8 cellular contexts compared by ENCODE assay signal in genomic region chr5:119267958-119268386, GRCh38.
A peak's percentile ranks its signal among the peaks of the same experiment; 100 is the strongest.
DNase-seq lines count a peak whose midpoint lies in the region; ATAC-seq, FAIRE-seq and TF ChIP-seq lines count a peak whose summit lies in the region.

No MANE protein-coding gene starts in this region.

- H3K9me1 ChIP-seq in endothelial cell of umbilical vein (replicated peaks; ENCODE audit: control insufficient read depth, extremely low read depth, insufficient read depth, low read length), result no peaks in the 10 kb centered on the region

- no peaks in the 10 kb centered on the region for H3K27me3 ChIP-seq in CD4-positive, alpha-beta memory T cell (ENCODE audit: insufficient read depth, low read length)
- peaks cover 2 to 7% of the 10 kb centered on the region in 2 experiments for H3K27me3 ChIP-seq in endothelial cell of umbilical vein (ENCODE audit: control insufficient read depth in 2 of 2, insufficient read depth in 2 of 2, low read length in 2 of 2)

- H3K27me3 Mint-ChIP-seq in CD4-positive, alpha-beta memory T cell, result no peaks in the 10 kb centered on the region
- H3K27me3 Mint-ChIP-seq in mesothelial cell of epicardium (ENCODE audit: low read depth), result no peaks in the 10 kb centered on the region

- no peaks in the 10 kb centered on the region for H3K9me3 ChIP-seq in CD4-positive, alpha-beta memory T cell (ENCODE audit: control insufficient read depth in 1 of 2, low read length in 2 of 2)
- H3K9me3 ChIP-seq in endothelial cell of umbilical vein (replicated peaks; ENCODE audit: control insufficient read depth, insufficient read depth, low read length), result no peaks in the 10 kb centered on the region

- TSS peak; percentile 88 for BruUV-seq in endothelial cell of umbilical vein (replicated peaks; lab: Mats Ljungman, UMichigan)

- peak overlapping the region; percentile 90 for H3K27ac ChIP-seq in CD4-positive, alpha-beta memory T cell (ENCODE audit: low read depth, low read length)
- peak overlapping the region; percentile 75 for H3K27ac ChIP-seq in endothelial cell of umbilical vein (ENCODE audit: insufficient read depth, low read depth, low read length)

- peak; percentile 62 to 71 for TF ChIP-seq CTCF in endothelial cell of umbilical vein (IDR thresholded peaks at IDR 0.05; ENCODE audit: extremely low read depth in 1 of 2, insufficient read depth in 1 of 2, low read depth in 1 of 2, low read length in 2 of 2)
- TF ChIP-seq CTCF in mesothelial cell of epicardium (IDR thresholded peaks at IDR 0.05; ENCODE audit: unreplicated experiment), result no peak

- no peaks in the 10 kb centered on the region for H3K36me3 ChIP-seq in CD4-positive, alpha-beta memory T cell (ENCODE audit: insufficient read depth, low read length)
- H3K36me3 ChIP-seq in endothelial cell of umbilical vein (ENCODE audit: control insufficient read depth in 2 of 2, extremely low read depth in 1 of 2, insufficient read depth in 2 of 2, low read length in 2 of 2), result no peaks in the 10 kb centered on the region

- peak overlapping the region; percentile 92 for H3K9ac ChIP-seq in endothelial cell of umbilical vein (replicated peaks; ENCODE audit: extremely low read depth, insufficient read depth, low read length)

- H3K79me2 ChIP-seq in endothelial cell of umbilical vein (ENCODE audit: control insufficient read depth, insufficient read depth, low read length), result no peaks in the 10 kb centered on the region

- POLR2A ChIA-PET in CD4-positive, alpha-beta memory T cell (lab: Charles Lee; ENCODE audit: partially characterized antibody), result interaction anchor here (0.8 to 16.4 kb wide), 18 partner anchors 10 to 280 kb away, joined by 3 to 357 read pairs (median 7); partner anchors contain the start of genes DMXL1, DTWD2, HSD17B4 and TNFAIP8
- POLR2A ChIA-PET in endothelial cell of umbilical vein (lab: Charles Lee), result interaction anchor here (0.7 to 1.8 kb wide), 5 partner anchors 36 to 197 kb away, joined by 3 to 6 read pairs (median 4); partner anchors contain the start of gene DMXL1

- FAIRE-seq in endothelial cell of umbilical vein (lab: Jason Lieb, UNC), result no peak

- peak overlapping the region; percentile 96 to 99 (median 97) for H3K27ac Mint-ChIP-seq in CD4-positive, alpha-beta memory T cell
- H3K27ac Mint-ChIP-seq in mesothelial cell of epicardium, result peak overlapping the region; percentile 89

- peaks cover 30% of the 10 kb centered on the region for H3K4me1 ChIP-seq in CD4-positive, alpha-beta memory T cell (ENCODE audit: insufficient read depth, low read length)
- peaks cover 9% of the 10 kb centered on the region for H3K4me1 ChIP-seq in endothelial cell of umbilical vein (ENCODE audit: control insufficient read depth, extremely low read depth, insufficient read depth, low read length)

- peaks cover 15 to 30% of the 10 kb centered on the region in 2 donors for H3K36me3 Mint-ChIP-seq in CD4-positive, alpha-beta memory T cell
- H3K36me3 Mint-ChIP-seq in mesothelial cell of epicardium, result no peaks in the 10 kb centered on the region

- peak; percentile 62 for ATAC-seq in GM21360 (IDR thresholded peaks at IDR 0.05; ENCODE audit: unreplicated experiment)

- peak; percentile 74 to 93 (median 83) for DNase-seq in CD4-positive, alpha-beta memory T cell
- DNase-seq in HS-5 (ENCODE audit: low read depth) (peak; percentile 78), NOMO-1 treated with dmso at 0.1 percent for 144 hours (lab: John Stamatoyannopoulos, UW; ENCODE audit: unreplicated experiment) (peak; percentile 93), activated T-cell treated with anti-CD3 and anti-CD28 coated beads for 1 hour (ENCODE audit: low read depth) (peak; percentile 48), endothelial cell of umbilical vein (ENCODE audit: low read depth, low spot score) (peak; percentile 97), mesothelial cell of epicardium (ENCODE audit: low spot score in 2 of 2, unreplicated experiment in 2 of 2) (peak; percentile 55 to 79)
- DNase-seq in stimulated activated CD8-positive, alpha-beta memory T cell treated with anti-CD3 and anti-CD28 coated beads, Interleukin-15, amount 100 ng/mL, for 4 hours (ENCODE audit: low read depth in 2 of 2), result peak; percentile 46 to 58

- peaks cover 0 to 14% (median 6%) of the 10 kb centered on the region in 8 donors for H3K9me3 Mint-ChIP-seq in CD4-positive, alpha-beta memory T cell
- H3K9me3 Mint-ChIP-seq in mesothelial cell of epicardium, result peaks cover 3% of the 10 kb centered on the region

- H2AFZ ChIP-seq in endothelial cell of umbilical vein (ENCODE audit: low read depth, low read length), result peak overlapping the region; percentile 100

- H4K20me1 ChIP-seq in endothelial cell of umbilical vein (replicated peaks; ENCODE audit: control insufficient read depth, extremely low read depth, insufficient read depth, low read length), result no peaks in the 10 kb centered on the region

- H3K4me3 Mint-ChIP-seq in CD4-positive, alpha-beta memory T cell, result peak overlapping the region; percentile 97 to 100 (median 100)
- peak overlapping the region; percentile 88 for H3K4me3 Mint-ChIP-seq in mesothelial cell of epicardium

- intact Hi-C loops in CD4-positive, alpha-beta memory T cell (cut with micrococcal nuclease), result loop anchor here (1.0 to 5.0 kb wide), 11 partner anchors 10 to 280 kb away; partner anchors contain the start of genes DTWD2, HSD17B4 and TNFAIP8
- intact Hi-C loops in endothelial cell of umbilical vein (cut with micrococcal nuclease), result loop anchor here (1.0 to 5.0 kb wide), 8 partner anchors 35 to 280 kb away; partner anchors contain the start of genes DTWD2, HSD17B4 and TNFAIP8

- CTCF ChIA-PET in CD4-positive, alpha-beta memory T cell (lab: Charles Lee; ENCODE audit: partially characterized antibody), result interaction anchor here (0.8 to 3.0 kb wide), 28 partner anchors 9 to 280 kb away, joined by 3 to 25 read pairs (median 4); partner anchors contain the start of gene DTWD2
- CTCF ChIA-PET in endothelial cell of umbilical vein (lab: Charles Lee), result interaction anchor here (0.6 to 2.2 kb wide), 13 partner anchors 13 to 280 kb away, joined by 3 to 20 read pairs (median 3); partner anchors contain the start of gene DTWD2

- peaks cover 37 to 72% (median 43%) of the 10 kb centered on the region in 4 donors for H3K4me1 Mint-ChIP-seq in CD4-positive, alpha-beta memory T cell
- H3K4me1 Mint-ChIP-seq in mesothelial cell of epicardium, result peaks cover 59% of the 10 kb centered on the region

- no peak for TF ChIP-seq POLR2A in endothelial cell of umbilical vein (IDR thresholded peaks at IDR 0.05; ENCODE audit: low read depth, low read length)

- H3K4me2 ChIP-seq in endothelial cell of umbilical vein (ENCODE audit: insufficient read depth, low read length), result peak overlapping the region; percentile 97

- dilution Hi-C loops in endothelial cell of umbilical vein (cut with MboI; ENCODE audit: extremely low pct_ligation_motif_present, low sequenced_read_pairs), result no loop called here

- H3K4me3 ChIP-seq in CD4-positive, alpha-beta memory T cell (ENCODE audit: low read length in 2 of 2), result peak overlapping the region; percentile 53 to 83
- peak overlapping the region; percentile 73 to 99 (median 96) for H3K4me3 ChIP-seq in endothelial cell of umbilical vein (replicated peaks in 1 of 3; ENCODE audit: insufficient read depth in 1 of 3, low read depth in 1 of 3, low read length in 3 of 3)

TF ChIP-seq in endothelial cell of umbilical vein, 7 proteins besides CTCF, POLR2A, EP300 and RAD21:
- TF ChIP-seq, protein P1, sequence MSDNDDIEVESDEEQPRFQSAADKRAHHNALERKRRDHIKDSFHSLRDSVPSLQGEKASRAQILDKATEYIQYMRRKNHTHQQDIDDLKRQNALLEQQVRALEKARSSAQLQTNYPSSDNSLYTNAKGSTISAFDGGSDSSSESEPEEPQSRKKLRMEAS (IDR thresholded peaks at IDR 0.05; ENCODE audit: insufficient read depth, insufficient read length), result no peak
- TF ChIP-seq GATA2 (IDR thresholded peaks at IDR 0.05; ENCODE audit: insufficient read depth, insufficient read length, low read depth, low read length) (no peak), EZH2 (IDR thresholded peaks at IDR 0.05; ENCODE audit: borderline replicate concordance, low read depth, low read length, severe bottlenecking) (no peak), POLR2AphosphoS5 (IDR thresholded peaks at IDR 0.05; ENCODE audit: insufficient read depth, low read depth, low read length) (no peak), MYC (IDR thresholded peaks at IDR 0.05; ENCODE audit: low read depth, low read length) (no peak), JUN (IDR thresholded peaks at IDR 0.05; ENCODE audit: borderline replicate concordance, insufficient read depth, insufficient read length, low read depth) (no peak), FOS (IDR thresholded peaks at IDR 0.05; ENCODE audit: borderline replicate concordance, insufficient read depth, low read length) (no peak)

Comparison
In these comparisons a context has a peak if more than half of its experiments do, and no peak if none do; other contexts are left out.
1. Peak in every context shown above with its lines: DNase-seq, ATAC-seq, H3K4me3 ChIP-seq and H3K27ac ChIP-seq.